Comparison of ENCODE assay signal across 11 cellular contexts in the genomic region with DNA sequence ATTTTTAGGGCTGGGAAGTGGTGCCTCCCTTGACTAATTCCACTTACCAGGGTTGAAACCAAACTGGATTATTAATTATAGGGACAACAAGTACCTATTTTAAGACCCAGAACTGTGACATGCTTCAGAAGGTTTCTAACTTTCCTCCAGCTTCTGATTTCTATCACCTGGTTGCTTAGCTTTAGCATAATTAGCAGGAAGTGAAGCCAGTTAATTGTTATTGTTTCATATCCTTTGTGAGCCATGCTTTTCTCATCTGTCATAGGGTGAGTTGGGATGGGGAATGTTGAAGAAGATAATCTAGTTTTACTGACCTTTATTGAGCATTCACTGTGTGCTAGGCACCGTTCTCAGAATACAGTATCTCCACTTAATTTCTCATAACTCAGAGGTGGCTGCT. TPM values are rescaled to one million over a fixed set of nuclear protein-coding genes. Genes with fewer than 3 reads are reported as not detected.
DNase-seq lines count a peak whose midpoint lies in the region; ATAC-seq lines count a peak whose summit lies in the region.
"Had no signal": no experiment of that assay in that cellular context is flagged by ENCODE, and none has a peak within 500 bp of the region (broad histone marks: within the 10 kb centered on the region; RNA-seq: fewer than 3 reads in every experiment).

No MANE protein-coding gene starts in this region.

- H3K4me1 Mint-ChIP-seq in activated CD4-positive, alpha-beta T cell treated with anti-CD3 and anti-CD28 coated beads, Interleukin-2, amount 10 ng/mL, durations not matched to agents 24 days and 14 days: peaks cover 32% of the 10 kb centered on the region
- H3K4me1 Mint-ChIP-seq in activated T-helper 1 cell treated with anti-CD3 and anti-CD28 coated beads, Interleukin-12 subunit alpha, Interleukin-12 subunit beta, Interleukin-2, Interleukin-4 antibody, amounts not matched to agents 30 ng/mL and 10 ng/mL and 1 ng/mL, durations not matched to agents 14 hours and 24 hours and 36 hours (ENCODE audit: low read depth): peaks cover 46% of the 10 kb centered on the region
- H3K4me1 Mint-ChIP-seq in stimulated activated memory B cell treated with anti-CD40 and anti-IgM and Interleukin-4, amounts not matched to agents 10 μg/mL and 1 μg/mL and 100 μg/mL, for 72 hours: peaks cover 70% of the 10 kb centered on the region

- no peak for DNase-seq in activated CD4-positive, alpha-beta T cell treated with anti-CD3 and anti-CD28 coated beads, Interleukin-2, amount 10 ng/mL, durations not matched to agents 24 days and 14 days
- no peak for DNase-seq in activated CD4-positive, alpha-beta T cell treated with anti-CD3 and anti-CD28 coated beads for 48 hours
- DNase-seq in activated T-helper 1 cell treated with anti-CD3 and anti-CD28 coated beads, Interleukin-12 subunit alpha, Interleukin-12 subunit beta, Interleukin-2, Interleukin-4 antibody, amounts not matched to agents 30 ng/mL and 10 ng/mL and 1 ng/mL, durations not matched to agents 14 hours and 24 hours and 36 hours (ENCODE audit: low spot score): no peak
- DNase-seq in kidney tubule cell (ENCODE audit: low spot score) (peak; percentile 48), LoVo (ENCODE audit: low spot score) (no peak)
- DNase-seq in activated CD8-positive, alpha-beta memory T cell treated with anti-CD3 and anti-CD28 coated beads, Interleukin-2, amount 50 U/mL, for 48 hours: no peak
- DNase-seq: NCI-H2081, SIG-M5 had no signal

- H3K27me3 Mint-ChIP-seq in activated CD4-positive, alpha-beta T cell treated with anti-CD3 and anti-CD28 coated beads, Interleukin-2, amount 10 ng/mL, durations not matched to agents 24 days and 14 days: no peaks in the 10 kb centered on the region
- no peaks in the 10 kb centered on the region for H3K27me3 Mint-ChIP-seq in activated T-helper 1 cell treated with anti-CD3 and anti-CD28 coated beads, Interleukin-12 subunit alpha, Interleukin-12 subunit beta, Interleukin-2, Interleukin-4 antibody, amounts not matched to agents 30 ng/mL and 10 ng/mL and 1 ng/mL, durations not matched to agents 14 hours and 24 hours and 36 hours (ENCODE audit: insufficient read depth)
- no peaks in the 10 kb centered on the region for H3K27me3 Mint-ChIP-seq in stimulated activated memory B cell treated with anti-CD40 and anti-IgM and Interleukin-4, amounts not matched to agents 10 μg/mL and 1 μg/mL and 100 μg/mL, for 72 hours

- no peak overlapping the region for H3K4me3 Mint-ChIP-seq in activated CD4-positive, alpha-beta T cell treated with anti-CD3 and anti-CD28 coated beads, Interleukin-2, amount 10 ng/mL, durations not matched to agents 24 days and 14 days
- peak overlapping the region; percentile 15 for H3K4me3 Mint-ChIP-seq in activated T-helper 1 cell treated with anti-CD3 and anti-CD28 coated beads, Interleukin-12 subunit alpha, Interleukin-12 subunit beta, Interleukin-2, Interleukin-4 antibody, amounts not matched to agents 30 ng/mL and 10 ng/mL and 1 ng/mL, durations not matched to agents 14 hours and 24 hours and 36 hours
- H3K4me3 Mint-ChIP-seq in stimulated activated memory B cell treated with anti-CD40 and anti-IgM and Interleukin-4, amounts not matched to agents 10 μg/mL and 1 μg/mL and 100 μg/mL, for 72 hours: peak overlapping the region; percentile 70

- no peak for ATAC-seq in stimulated activated memory B cell treated with anti-CD40 and anti-IgM and Interleukin-4, amounts not matched to agents 10 μg/mL and 1 μg/mL and 100 μg/mL, for 72 hours
- no peak for ATAC-seq in GM18519 (IDR thresholded peaks at IDR 0.05; ENCODE audit: low FRiP score, unreplicated experiment)
- ATAC-seq: gastroesophageal sphincter had no signal

- intact Hi-C loops in activated CD4-positive, alpha-beta T cell treated with anti-CD3 and anti-CD28 coated beads, Interleukin-2, amount 10 ng/mL, durations not matched to agents 24 days and 14 days (cut with micrococcal nuclease): loop anchor here (5.0 kb wide), 4 partner anchors 187 to 1912 kb away; partner anchors contain the start of genes SPAST and TRMT61B
- intact Hi-C loops in activated T-helper 1 cell treated with anti-CD3 and anti-CD28 coated beads, Interleukin-12 subunit alpha, Interleukin-12 subunit beta, Interleukin-2, Interleukin-4 antibody, amounts not matched to agents 30 ng/mL and 10 ng/mL and 1 ng/mL, durations not matched to agents 14 hours and 24 hours and 36 hours (cut with micrococcal nuclease): loop anchor here (5.0 kb wide), 2 partner anchors 58 to 1082 kb away; partner anchors contain the start of gene EHD3

- H3K27ac Mint-ChIP-seq in activated CD4-positive, alpha-beta T cell treated with anti-CD3 and anti-CD28 coated beads, Interleukin-2, amount 10 ng/mL, durations not matched to agents 24 days and 14 days: peak overlapping the region; percentile 35
- H3K27ac Mint-ChIP-seq in activated T-helper 1 cell treated with anti-CD3 and anti-CD28 coated beads, Interleukin-12 subunit alpha, Interleukin-12 subunit beta, Interleukin-2, Interleukin-4 antibody, amounts not matched to agents 30 ng/mL and 10 ng/mL and 1 ng/mL, durations not matched to agents 14 hours and 24 hours and 36 hours: peak overlapping the region; percentile 58
- peak overlapping the region; percentile 98 for H3K27ac Mint-ChIP-seq in stimulated activated memory B cell treated with anti-CD40 and anti-IgM and Interleukin-4, amounts not matched to agents 10 μg/mL and 1 μg/mL and 100 μg/mL, for 72 hours

- H3K9me3 Mint-ChIP-seq in activated CD4-positive, alpha-beta T cell treated with anti-CD3 and anti-CD28 coated beads, Interleukin-2, amount 10 ng/mL, durations not matched to agents 24 days and 14 days: no peaks in the 10 kb centered on the region
- H3K9me3 Mint-ChIP-seq in activated T-helper 1 cell treated with anti-CD3 and anti-CD28 coated beads, Interleukin-12 subunit alpha, Interleukin-12 subunit beta, Interleukin-2, Interleukin-4 antibody, amounts not matched to agents 30 ng/mL and 10 ng/mL and 1 ng/mL, durations not matched to agents 14 hours and 24 hours and 36 hours: no peaks in the 10 kb centered on the region
- no peaks in the 10 kb centered on the region for H3K9me3 Mint-ChIP-seq in stimulated activated memory B cell treated with anti-CD40 and anti-IgM and Interleukin-4, amounts not matched to agents 10 μg/mL and 1 μg/mL and 100 μg/mL, for 72 hours

- peaks cover 18% of the 10 kb centered on the region for H3K36me3 Mint-ChIP-seq in activated CD4-positive, alpha-beta T cell treated with anti-CD3 and anti-CD28 coated beads, Interleukin-2, amount 10 ng/mL, durations not matched to agents 24 days and 14 days (ENCODE audit: low read depth)
- H3K36me3 Mint-ChIP-seq in activated T-helper 1 cell treated with anti-CD3 and anti-CD28 coated beads, Interleukin-12 subunit alpha, Interleukin-12 subunit beta, Interleukin-2, Interleukin-4 antibody, amounts not matched to agents 30 ng/mL and 10 ng/mL and 1 ng/mL, durations not matched to agents 14 hours and 24 hours and 36 hours (ENCODE audit: low read depth): peaks cover 32% of the 10 kb centered on the region
- peaks cover 38% of the 10 kb centered on the region for H3K36me3 Mint-ChIP-seq in stimulated activated memory B cell treated with anti-CD40 and anti-IgM and Interleukin-4, amounts not matched to agents 10 μg/mL and 1 μg/mL and 100 μg/mL, for 72 hours

RNA-seq across cellular contexts. Expression of gene YPEL5, which starts 3.2 kb away (rescaled TPM):
- total RNA-seq in activated CD4-positive, alpha-beta T cell treated with anti-CD3 and anti-CD28 coated beads, Interleukin-2, amount 10 ng/mL, durations not matched to agents 24 days and 14 days: 16.8 and 19.6 TPM in 2 replicates
- total RNA-seq in activated T-helper 1 cell treated with anti-CD3 and anti-CD28 coated beads, Interleukin-12 subunit alpha, Interleukin-12 subunit beta, Interleukin-2, Interleukin-4 antibody, amounts not matched to agents 30 ng/mL and 10 ng/mL and 1 ng/mL, durations not matched to agents 14 hours and 24 hours and 36 hours: 25.1 and 27.3 TPM in 2 replicates

Comparison
In these comparisons a context has a peak if more than half of its experiments do, and no peak if none do; other contexts are left out.
1. H3K27ac Mint-ChIP-seq: peak in every context shown above with its lines; median percentile 98 in stimulated activated memory B cell treated with anti-CD40 and anti-IgM and Interleukin-4, amounts not matched to agents 10 μg/mL and 1 μg/mL and 100 μg/mL, for 72 hours; 58 in activated T-helper 1 cell treated with anti-CD3 and anti-CD28 coated beads, Interleukin-12 subunit alpha, Interleukin-12 subunit beta, Interleukin-2, Interleukin-4 antibody, amounts not matched to agents 30 ng/mL and 10 ng/mL and 1 ng/mL, durations not matched to agents 14 hours and 24 hours and 36 hours; 35 in activated CD4-positive, alpha-beta T cell treated with anti-CD3 and anti-CD28 coated beads, Interleukin-2, amount 10 ng/mL, durations not matched to agents 24 days and 14 days.